Comparison of ENCODE assay signal across 8 cellular contexts in the genomic region with DNA sequence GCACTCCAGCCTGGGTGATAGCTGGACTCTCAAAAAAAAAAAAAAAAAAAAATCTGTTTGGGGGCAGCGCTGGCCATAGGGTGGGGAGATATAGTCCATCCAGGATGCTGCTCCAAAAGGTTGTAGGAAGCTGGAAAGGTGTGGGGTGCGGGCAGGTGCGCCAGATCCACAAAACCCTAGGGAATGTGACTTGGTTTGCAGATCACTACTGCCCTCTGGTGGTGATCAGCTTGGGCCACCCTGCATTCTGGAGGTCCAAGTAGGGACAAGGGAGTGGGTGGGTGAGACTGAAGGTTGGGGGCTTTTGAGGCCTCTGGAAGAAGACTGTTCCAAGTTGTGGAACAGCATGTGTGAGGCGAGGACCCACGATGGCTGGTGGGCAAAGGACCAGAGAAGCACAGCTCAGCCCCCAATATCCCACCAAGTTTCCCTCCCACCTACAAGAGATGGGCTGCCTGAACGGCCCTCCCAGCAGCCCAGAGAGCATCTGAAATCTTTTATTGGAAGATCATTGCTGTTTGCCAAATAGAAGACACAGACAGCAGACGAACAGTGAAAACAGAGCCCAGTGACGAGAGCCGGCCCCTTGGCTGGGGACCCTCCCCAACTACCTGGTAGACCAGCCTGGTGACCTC. TPM values are rescaled to one million over a fixed set of nuclear protein-coding genes. Genes with fewer than 3 reads are reported as not detected.
DNase-seq lines count a peak whose midpoint lies in the region; ATAC-seq and TF ChIP-seq lines count a peak whose summit lies in the region.

No MANE protein-coding gene starts in this region.

- no peaks in the 10 kb centered on the region for H3K27me3 Mint-ChIP-seq in activated T-cell treated with anti-CD3 and anti-CD28 coated beads, Interleukin-2, amount 50 U/mL, for 72 hours (ENCODE audit: low read depth)

- H3K4me3 ChIP-seq in vagina: no peak overlapping the region

- no peak overlapping the region for H3K27ac Mint-ChIP-seq in activated T-cell treated with anti-CD3 and anti-CD28 coated beads, Interleukin-2, amount 50 U/mL, for 72 hours

- H3K36me3 Mint-ChIP-seq in activated T-cell treated with anti-CD3 and anti-CD28 coated beads, Interleukin-2, amount 50 U/mL, for 72 hours (ENCODE audit: insufficient read depth in 2 of 2): peaks cover 5 to 11% of the 10 kb centered on the region in 2 donors

- no peaks in the 10 kb centered on the region for H3K9me3 Mint-ChIP-seq in activated T-cell treated with anti-CD3 and anti-CD28 coated beads, Interleukin-2, amount 50 U/mL, for 72 hours

- H3K4me3 Mint-ChIP-seq in activated T-cell treated with anti-CD3 and anti-CD28 coated beads, Interleukin-2, amount 50 U/mL, for 72 hours: no peak overlapping the region

- peak; percentile 59 to 66 for ATAC-seq in activated T-cell treated with anti-CD3 and anti-CD28 coated beads, Interleukin-2, amount 50 U/mL, for 72 hours (replicated peaks in 1 of 2)
- ATAC-seq in omental fat pad (ENCODE audit: low FRiP score) (peak; percentile 55), GM21381 (IDR thresholded peaks at IDR 0.05; ENCODE audit: unreplicated experiment) (no peak)

- TF ChIP-seq CTCF in omental fat pad (IDR thresholded peaks at IDR 0.05) (no peak), vagina (IDR thresholded peaks at IDR 0.05) (peak; percentile 64 to 73 (median 69))

- TF ChIP-seq POLR2A in vagina (IDR thresholded peaks at IDR 0.05): no peak

- DNase-seq in COLO668 (lab: John Stamatoyannopoulos, UW; ENCODE audit: unreplicated experiment): peak; percentile 66
- peak; percentile 73 for DNase-seq in HT-29 (ENCODE audit: low spot score)
- DNase-seq in OCI-M1 (lab: John Stamatoyannopoulos, UW): peak; percentile 93
- peak; percentile 63 to 70 for DNase-seq in activated T-cell treated with anti-CD3 and anti-CD28 coated beads, Interleukin-2, amount 50 U/mL, for 72 hours
- peak; percentile 53 for DNase-seq in fibroblast of peridontal ligament (ENCODE audit: extremely low read depth)
- peak; percentile 55 for DNase-seq in omental fat pad (ENCODE audit: low spot score)
- DNase-seq in vagina (ENCODE audit: extremely low spot score in 2 of 2): no peak

- no peak overlapping the region for H3K27ac ChIP-seq in vagina

- intact Hi-C loops in vagina (cut with DNase I): loop anchor here (2.0 kb wide), 1 partner anchor 122 kb away; no protein-coding TSS in a partner anchor

- no peaks in the 10 kb centered on the region for H3K9me3 ChIP-seq in vagina

- no peaks in the 10 kb centered on the region for H3K4me1 ChIP-seq in vagina

- H3K27me3 ChIP-seq in vagina: no peaks in the 10 kb centered on the region

- peaks cover 0 to 45% of the 10 kb centered on the region in 2 donors for H3K36me3 ChIP-seq in vagina

- peaks cover 22% of the 10 kb centered on the region for H3K4me1 Mint-ChIP-seq in activated T-cell treated with anti-CD3 and anti-CD28 coated beads, Interleukin-2, amount 50 U/mL, for 72 hours (ENCODE audit: low read depth)

RNA-seq across cellular contexts. Expression of a gene that starts 10.4 kb away (rescaled TPM):
- 81.1 and 107 TPM in 2 replicates for total RNA-seq in HT-29 (2014; rRNA removed; shearing (Covaris generic))
- total RNA-seq in activated T-cell treated with anti-CD3 and anti-CD28 coated beads, Interleukin-2, amount 50 U/mL, for 72 hours: 100 to 1,000 TPM; 174 to 222 TPM
- total RNA-seq in omental fat pad (100 to 1,000 TPM in 1 of 4 donors, 10 to 100 TPM in 3; 60.2 to 137 (median 76.9) TPM), vagina (115 TPM)

RNA-seq across cellular contexts. Expression of a gene that starts 12.6 kb away (rescaled TPM):
- total RNA-seq in HT-29 (2014; rRNA removed; shearing (Covaris generic)): 239 and 271 TPM in 2 replicates
- 100 to 1,000 TPM; 128 to 137 TPM for total RNA-seq in activated T-cell treated with anti-CD3 and anti-CD28 coated beads, Interleukin-2, amount 50 U/mL, for 72 hours
- total RNA-seq in omental fat pad (100 to 1,000 TPM; 146 to 308 (median 195) TPM), vagina (112 TPM)

RNA-seq across cellular contexts. Expression of a gene that starts 29.6 kb away (rescaled TPM):
- total RNA-seq in HT-29 (2014; rRNA removed; shearing (Covaris generic)): 0.16 and 0.36 TPM in 2 replicates
- 10 to 100 TPM; 21.8 to 36.8 TPM for total RNA-seq in activated T-cell treated with anti-CD3 and anti-CD28 coated beads, Interleukin-2, amount 50 U/mL, for 72 hours
- total RNA-seq in omental fat pad (10 to 100 TPM in 3 of 4 donors, 1 to 10 TPM in 1; 9.8 to 30.3 (median 16.2) TPM), vagina (16.7 TPM)

RNA-seq across cellular contexts. Expression of a gene that starts 51.3 kb away (rescaled TPM):
- total RNA-seq in HT-29 (2014; rRNA removed; shearing (Covaris generic)): 11.0 and 18.2 TPM in 2 replicates
- total RNA-seq in activated T-cell treated with anti-CD3 and anti-CD28 coated beads, Interleukin-2, amount 50 U/mL, for 72 hours: 100 to 1,000 TPM; 163 to 183 TPM
- 10 to 100 TPM in 1 of 4 donors, 1 to 10 TPM in 3; 7.7 to 41.1 (median 9.4) TPM for total RNA-seq in omental fat pad
- 7.9 TPM for total RNA-seq in vagina

RNA-seq across cellular contexts. Expression of a gene that starts 57.4 kb away (rescaled TPM):
- total RNA-seq in HT-29 (2014; rRNA removed; shearing (Covaris generic)): 35.5 and 45.3 TPM in 2 replicates
- 10 to 100 TPM; 60.2 to 68.3 TPM for total RNA-seq in activated T-cell treated with anti-CD3 and anti-CD28 coated beads, Interleukin-2, amount 50 U/mL, for 72 hours
- total RNA-seq in omental fat pad (10 to 100 TPM; 12.4 to 23.9 (median 15.8) TPM), vagina (25.5 TPM)

Comparison
In these comparisons a context has a peak if more than half of its experiments do, and no peak if none do; other contexts are left out.
1. DNase-seq: peak in COLO668 (single experiment), HT-29 (single experiment), OCI-M1 (single experiment), activated T-cell treated with anti-CD3 and anti-CD28 coated beads, Interleukin-2, amount 50 U/mL, for 72 hours (2 of 2), fibroblast of peridontal ligament (single experiment) and omental fat pad (single experiment); none in vagina (0 of 2).
2. CTCF ChIP-seq: peak in vagina (3 of 3); none in omental fat pad (0 of 3).